Comparison of ENCODE assay signal across 11 cellular contexts in genomic region chr6:34953084-34954025, GRCh38.
DNase-seq lines count a peak whose midpoint lies in the region; ATAC-seq, FAIRE-seq and TF ChIP-seq lines count a peak whose summit lies in the region.
"Had no signal": no experiment of that assay in that cellular context is flagged by ENCODE, and none has a peak within 500 bp of the region (broad histone marks: within the 10 kb centered on the region; RNA-seq: fewer than 3 reads in every experiment).

No MANE protein-coding gene starts in this region.

- H3K36me3 ChIP-seq in astrocyte (ENCODE audit: insufficient read depth, low read length) (no peaks in the 10 kb centered on the region), HepG2 (replicated peaks in 1 of 2; ENCODE audit: control insufficient read depth in 1 of 2, insufficient read depth in 2 of 2, low read length in 2 of 2) (peaks cover under 1 to 1% of the 10 kb centered on the region in 2 experiments; a peak in 2 of 5 replicates), OCI-LY7 (ENCODE audit: insufficient read depth, low read length) (no peaks in the 10 kb centered on the region)

- H3K27me3 Mint-ChIP-seq in astrocyte (ENCODE audit: low read depth, unreplicated experiment): no peaks in the 10 kb centered on the region

- H3K4me3 Mint-ChIP-seq in astrocyte (ENCODE audit: unreplicated experiment): no peak overlapping the region

- H3K4me2 ChIP-seq in astrocyte (ENCODE audit: low read length): peak overlapping the region; percentile 4
- H3K4me2 ChIP-seq in HepG2 (ENCODE audit: low read depth, low read length): peak overlapping the region; percentile 59
- no peak overlapping the region for H3K4me2 ChIP-seq in OCI-LY7 (ENCODE audit: low read length)

- TF ChIP-seq RAD21 in HepG2 (CRISPR knock-in tag; IDR thresholded peaks at IDR 0.05): no peak

- DNase-seq in COLO668 (lab: John Stamatoyannopoulos, UW; ENCODE audit: unreplicated experiment) (peak; percentile 28), NB4 (ENCODE audit: low read depth) (peak; percentile 20), astrocyte (ENCODE audit: low read depth) (peak; percentile 51), HepG2 (ENCODE audit: low spot score) (peak; percentile 97), hippocampal formation (lab: John Stamatoyannopoulos, UW) (no peak), OCI-LY7 (ENCODE audit: low spot score) (no peak), activated gamma-delta T cell treated with Interleukin-2 at 50 U/mL for 16 hours (no peak)
- DNase-seq: erythroblast, NCI-H226 had no signal

- H4K20me1 ChIP-seq in astrocyte (ENCODE audit: insufficient read depth, low read length): peaks cover 14% of the 10 kb centered on the region
- H4K20me1 ChIP-seq in HepG2 (ENCODE audit: insufficient read depth, low read length): no peaks in the 10 kb centered on the region
- no peaks in the 10 kb centered on the region; the same call in 1 of the 2 replicates for H4K20me1 ChIP-seq in OCI-LY7 (ENCODE audit: insufficient read depth, low read length)

- H3K27me3 ChIP-seq in astrocyte (ENCODE audit: insufficient read depth, low read length) (no peaks in the 10 kb centered on the region), HepG2 (ENCODE audit: control insufficient read depth in 1 of 2, insufficient read depth in 2 of 2, low read length in 2 of 2) (no peaks in the 10 kb centered on the region)

- TF ChIP-seq CTCF in NB4 (IDR thresholded peaks at IDR 0.05; ENCODE audit: low read depth, low read length): no peak
- TF ChIP-seq CTCF in astrocyte (IDR thresholded peaks at IDR 0.05; ENCODE audit: insufficient read depth, low read depth, low read length): no peak
- TF ChIP-seq CTCF in HepG2 (CRISPR knock-in tag; IDR thresholded peaks at IDR 0.05): no peak
- no peak for TF ChIP-seq CTCF in OCI-LY7 (conservative IDR thresholded peaks at IDR 0.05; ENCODE audit: low read length)

- H3K9me3 Mint-ChIP-seq in astrocyte (ENCODE audit: unreplicated experiment): no peaks in the 10 kb centered on the region

- H3K4me1 ChIP-seq in astrocyte (ENCODE audit: insufficient read depth, low read length): peaks cover 19% of the 10 kb centered on the region
- peaks cover 36% of the 10 kb centered on the region for H3K4me1 ChIP-seq in HepG2 (ENCODE audit: insufficient read depth, low read length)
- peaks cover 6% of the 10 kb centered on the region for H3K4me1 ChIP-seq in OCI-LY7 (ENCODE audit: insufficient read depth, low read length, poor library complexity, severe bottlenecking)

- H3K79me2 ChIP-seq in astrocyte (ENCODE audit: insufficient read depth, low read length): no peaks in the 10 kb centered on the region
- H3K79me2 ChIP-seq in HepG2 (ENCODE audit: insufficient read depth, low read length): peaks cover 15% of the 10 kb centered on the region
- H3K79me2 ChIP-seq in OCI-LY7 (ENCODE audit: insufficient read depth, low read depth, low read length): no peaks in the 10 kb centered on the region

- H2AFZ ChIP-seq in astrocyte (ENCODE audit: low read depth, low read length) (no peak overlapping the region), HepG2 (ENCODE audit: low read length) (no peak overlapping the region), OCI-LY7 (ENCODE audit: low read length) (no peak overlapping the region)

- CTCF ChIA-PET in HepG2 (lab: Yijun Ruan, JAX; ENCODE audit: low intra/inter-chr PET ratio, low total read pairs): no interaction called here
- CTCF ChIA-PET in OCI-LY7 (lab: Charles Lee; ENCODE audit: unreplicated experiment): no interaction called here

- TF ChIP-seq POLR2A in NB4 (IDR thresholded peaks at IDR 0.05; ENCODE audit: extremely low read depth, insufficient read length): no peak
- peak in 1 of 2 experiments; percentile 45; a peak in 1 of 4 replicates for TF ChIP-seq POLR2A in HepG2 (IDR thresholded peaks at IDR 0.05; ENCODE audit: insufficient read depth in 1 of 2, low read depth in 2 of 2, low read length in 2 of 2)

- intact Hi-C loops in HepG2 (cut with micrococcal nuclease; ENCODE audit: unreplicated experiment) (loop anchor here (2.0 kb wide), 1 partner anchor 65 kb away; the partner anchor contains the start of genes ANKS1A and TAF11), OCI-LY7 (cut with micrococcal nuclease; ENCODE audit: unreplicated experiment) (no loop called here)

- no peak for FAIRE-seq in astrocyte (lab: Jason Lieb, UNC)
- FAIRE-seq in HepG2 (lab: Jason Lieb, UNC): peak; percentile 92

- H3K36me3 Mint-ChIP-seq in astrocyte (ENCODE audit: low read depth, unreplicated experiment): peaks cover 4% of the 10 kb centered on the region

- in situ Hi-C loops in HepG2 (cut with HindIII; ENCODE audit: extremely low pct_ligation_motif_present, low pct_unique_long_range_greater_than_20kb): no loop called here

- peaks cover 17% of the 10 kb centered on the region for H3K4me1 Mint-ChIP-seq in astrocyte (ENCODE audit: low read depth, unreplicated experiment)

- H3K4me3 ChIP-seq in NB4 (ENCODE audit: low read depth, low read length) (no peak overlapping the region), astrocyte (ENCODE audit: insufficient read depth, low read depth, low read length) (no peak overlapping the region), HepG2 (replicated peaks in 1 of 3; ENCODE audit: insufficient read depth in 1 of 3, low read depth in 2 of 3, low read length in 3 of 3) (no peak overlapping the region; a peak in 1 of 6 replicates), OCI-LY7 (ENCODE audit: low read depth, low read length, poor library complexity, severe bottlenecking) (no peak overlapping the region)
- H3K4me3 ChIP-seq: skin epidermis had no signal

- POLR2A ChIA-PET in HepG2 (lab: Yijun Ruan, JAX) (no interaction called here), OCI-LY7 (lab: Charles Lee) (no interaction called here)

- no peak overlapping the region for H3K9ac ChIP-seq in astrocyte (ENCODE audit: low read length)
- peak overlapping the region; percentile 58 for H3K9ac ChIP-seq in HepG2 (ENCODE audit: insufficient read depth, low read depth, low read length)

- H3K27ac ChIP-seq in astrocyte (ENCODE audit: low read depth, low read length) (peak overlapping the region; percentile 28), HepG2 (ENCODE audit: extremely low read length, insufficient read depth, low read length) (peak overlapping the region; percentile 81), OCI-LY7 (ENCODE audit: low read depth, low read length, poor library complexity, severe bottlenecking) (no peak overlapping the region)
- H3K27ac ChIP-seq: skin epidermis had no signal

- TF ChIP-seq EP300 in HepG2 (IDR thresholded peaks at IDR 0.05; ENCODE audit: low read depth in 2 of 2, low read length in 2 of 2): peak; percentile 90
- TF ChIP-seq EP300 in HepG2 (CRISPR knock-in tag; IDR thresholded peaks at IDR 0.05; ENCODE audit: borderline replicate concordance): peak; percentile 80

- H3K9me3 ChIP-seq in astrocyte (ENCODE audit: insufficient read depth, low read depth, low read length) (no peaks in the 10 kb centered on the region), HepG2 (ENCODE audit: low read length) (no peaks in the 10 kb centered on the region), OCI-LY7 (ENCODE audit: low read length) (no peaks in the 10 kb centered on the region)

- H3K27ac Mint-ChIP-seq in astrocyte (ENCODE audit: unreplicated experiment): peak overlapping the region; percentile 59

- TSS peak; percentile 66 for BruUV-seq in HepG2 (replicated peaks; lab: Mats Ljungman, UMichigan)
- no TSS peak for BruUV-seq in OCI-LY7 (replicated peaks; lab: Mats Ljungman, UMichigan)

- ATAC-seq in HepG2 (peak; percentile 99), HG03095 (IDR thresholded peaks at IDR 0.05; ENCODE audit: unreplicated experiment) (no peak)

- no peaks in the 10 kb centered on the region for H3K9me2 ChIP-seq in OCI-LY7 (ENCODE audit: insufficient read depth, low read length)

- WGBS in HepG2 (ENCODE audit: low lambda C conversion rate): 40% methylated on average over 2 of the region's 2 CpGs

TF ChIP-seq in HepG2, 621 proteins besides CTCF, POLR2A, EP300 and RAD21 (continues in another document):
- TF ChIP-seq ZC3H13 (CRISPR knock-in tag; IDR thresholded peaks at IDR 0.05) (no peak), ZMAT3 (CRISPR knock-in tag; conservative IDR thresholded peaks at IDR 0.05) (peak; percentile 69; the same call in 1 of the 2 replicates), MAX (IDR thresholded peaks at IDR 0.05) (peak; percentile 39; the same call in 1 of the 2 replicates), ARNT2 (CRISPR knock-in tag; IDR thresholded peaks at IDR 0.05; ENCODE audit: low read depth) (0 out of 2 replicates have a peak, but pooled peaks have one; percentile 41), TCF7 (IDR thresholded peaks at IDR 0.05; ENCODE audit: low read depth) (peak; percentile 23; the same call in 1 of the 2 replicates), WIZ (CRISPR knock-in tag; IDR thresholded peaks at IDR 0.05) (peak; percentile 58; the same call in 1 of the 2 replicates), CCAR2 (optimal IDR thresholded peaks at IDR 0.05; ENCODE audit: low read depth, low read length) (no peak), ZNF724P (CRISPR knock-in tag; IDR thresholded peaks at IDR 0.05; ENCODE audit: borderline replicate concordance) (no peak), EED (CRISPR knock-in tag; IDR thresholded peaks at IDR 0.05) (no peak), ATF2 (CRISPR knock-in tag; IDR thresholded peaks at IDR 0.05) (peak; percentile 63; the same call in 1 of the 2 replicates), ISL2 (CRISPR knock-in tag; IDR thresholded peaks at IDR 0.05) (peak; percentile 53)

Comparison
In these comparisons a context has a peak if more than half of its experiments do, and no peak if none do; other contexts are left out.
1. DNase-seq: peak in COLO668 (single experiment), NB4 (single experiment), astrocyte (single experiment) and HepG2 (single experiment); none in hippocampal formation (0 of 2), OCI-LY7 (single experiment) and activated gamma-delta T cell treated with Interleukin-2 at 50 U/mL for 16 hours (single experiment).